14 cellular contexts compared by ENCODE assay signal in genomic region chr3:71442648-71443047, GRCh38.
DNase-seq lines count a peak whose midpoint lies in the region; ATAC-seq and TF ChIP-seq lines count a peak whose summit lies in the region.
"Had no signal": no experiment of that assay in that cellular context is flagged by ENCODE, and none has a peak within 500 bp of the region (broad histone marks: within the 10 kb centered on the region; RNA-seq: fewer than 3 reads in every experiment).

No MANE protein-coding gene starts in this region.

- H3K27me3 ChIP-seq in OCI-LY1 (ENCODE audit: insufficient read depth, low read length) (no peaks in the 10 kb centered on the region), gastroesophageal sphincter (no peaks in the 10 kb centered on the region)

- 0 out of 2 replicates have a peak, but pooled peaks cover 3% of the 10 kb centered on the region for H3F3A ChIP-seq in OCI-LY1 (ENCODE audit: insufficient read depth, low read length)

- H4K20me1 ChIP-seq in OCI-LY1 (ENCODE audit: insufficient read depth, low read length): no peaks in the 10 kb centered on the region

- peak overlapping the region; percentile 71 for H3K9ac ChIP-seq in OCI-LY1 (ENCODE audit: low read length)

- H3K27ac ChIP-seq in OCI-LY1 (ENCODE audit: low read depth, low read length, poor library complexity, severe bottlenecking): peak overlapping the region; percentile 97
- H3K27ac ChIP-seq in gastroesophageal sphincter: peak overlapping the region in 1 of 4 donors; percentile 23

- peaks cover 16% of the 10 kb centered on the region for H3K36me3 Mint-ChIP-seq in activated CD4-positive, alpha-beta T cell treated with anti-CD3 and anti-CD28 coated beads for 36 hours (ENCODE audit: low read depth)
- H3K36me3 Mint-ChIP-seq in central memory CD8-positive, alpha-beta T cell (ENCODE audit: insufficient read depth): peaks cover 21% of the 10 kb centered on the region
- H3K36me3 Mint-ChIP-seq in stimulated activated memory B cell treated with anti-CD40 and anti-IgM and Interleukin-4, amounts not matched to agents 10 μg/mL and 1 μg/mL and 100 μg/mL, for 72 hours: no peaks in the 10 kb centered on the region

- peaks cover 97% of the 10 kb centered on the region for H3K4me1 Mint-ChIP-seq in activated CD4-positive, alpha-beta T cell treated with anti-CD3 and anti-CD28 coated beads for 36 hours
- peaks cover 90% of the 10 kb centered on the region for H3K4me1 Mint-ChIP-seq in central memory CD8-positive, alpha-beta T cell
- H3K4me1 Mint-ChIP-seq in stimulated activated memory B cell treated with anti-CD40 and anti-IgM and Interleukin-4, amounts not matched to agents 10 μg/mL and 1 μg/mL and 100 μg/mL, for 72 hours: peaks cover 75% of the 10 kb centered on the region

- no peak overlapping the region for H2AFZ ChIP-seq in OCI-LY1 (ENCODE audit: low read length)

- H3K79me2 ChIP-seq in OCI-LY1 (ENCODE audit: insufficient read depth, low read length): peaks cover 14% of the 10 kb centered on the region

- H3K4me3 Mint-ChIP-seq in activated CD4-positive, alpha-beta T cell treated with anti-CD3 and anti-CD28 coated beads for 36 hours: peak overlapping the region; percentile 62
- H3K4me3 Mint-ChIP-seq in central memory CD8-positive, alpha-beta T cell: peak overlapping the region; percentile 58
- peak overlapping the region; percentile 62 for H3K4me3 Mint-ChIP-seq in stimulated activated memory B cell treated with anti-CD40 and anti-IgM and Interleukin-4, amounts not matched to agents 10 μg/mL and 1 μg/mL and 100 μg/mL, for 72 hours

- peak overlapping the region; percentile 96 for H3K27ac Mint-ChIP-seq in activated CD4-positive, alpha-beta T cell treated with anti-CD3 and anti-CD28 coated beads for 36 hours
- H3K27ac Mint-ChIP-seq in central memory CD8-positive, alpha-beta T cell (ENCODE audit: low read depth): peak overlapping the region; percentile 97
- peak overlapping the region; percentile 96 for H3K27ac Mint-ChIP-seq in stimulated activated memory B cell treated with anti-CD40 and anti-IgM and Interleukin-4, amounts not matched to agents 10 μg/mL and 1 μg/mL and 100 μg/mL, for 72 hours

- CTCF ChIA-PET in activated CD4-positive, alpha-beta T cell treated with anti-CD3 and anti-CD28 coated beads for 36 hours (lab: Charles Lee): interaction anchor here (0.9 to 1.9 kb wide), 6 partner anchors 8 to 143 kb away, joined by 3 to 5 read pairs (median 4); no protein-coding TSS in a partner anchor

- H3K4me1 ChIP-seq in OCI-LY1 (ENCODE audit: insufficient read depth, low read length, severe bottlenecking) (peaks cover 81% of the 10 kb centered on the region), gastroesophageal sphincter (peaks cover 0 to 77% (median 17%) of the 10 kb centered on the region in 3 donors)

- ATAC-seq in activated CD4-positive, alpha-beta T cell treated with anti-CD3 and anti-CD28 coated beads for 36 hours: no peak
- no peak for ATAC-seq in central memory CD8-positive, alpha-beta T cell (replicated peaks; ENCODE audit: extremely low read depth, poor library complexity, severe bottlenecking)
- ATAC-seq in stimulated activated memory B cell treated with anti-CD40 and anti-IgM and Interleukin-4, amounts not matched to agents 10 μg/mL and 1 μg/mL and 100 μg/mL, for 72 hours: peak; percentile 2
- ATAC-seq in gastroesophageal sphincter (no peak), GM19455 (IDR thresholded peaks at IDR 0.05; ENCODE audit: unreplicated experiment) (no peak)

- DNase-seq in activated CD4-positive, alpha-beta T cell treated with anti-CD3 and anti-CD28 coated beads for 36 hours: no peak
- DNase-seq in activated CD4-positive, alpha-beta T cell treated with anti-CD3 and anti-CD28 coated beads, Interleukin-2, amount 50 U/mL, for 4 hours: no peak
- no peak for DNase-seq in central memory CD8-positive, alpha-beta T cell (ENCODE audit: low spot score in 2 of 2)
- DNase-seq in activated CD4-positive, CD25-positive, alpha-beta regulatory T cell (lab: John Stamatoyannopoulos, UW): no peak
- DNase-seq: activated CD8-positive, alpha-beta memory T cell treated with anti-CD3 and anti-CD28 coated beads, Interleukin-2, amount 50 U/mL, for 4 hours; aorta; hippocampal formation; NCI-H2029 treated with DMSO at 0.1 percent for 48 hours; Right ventricle myocardium superior; stimulated activated CD4-positive, alpha-beta T cell treated with anti-CD3 and anti-CD28 coated beads, Interleukin-1b, Interleukin-23, amount 100 ng/mL, for 48 hours had no signal

- intact Hi-C loops in activated CD4-positive, alpha-beta T cell treated with anti-CD3 and anti-CD28 coated beads for 36 hours (cut with DNase I, micrococcal nuclease): loop anchor here (5.0 kb wide), 2 partner anchors 50 to 140 kb away; partner anchors contain the start of gene FOXP1 (in 1 of the 2)

- TF ChIP-seq EP300 in gastroesophageal sphincter (IDR thresholded peaks at IDR 0.05): no peak

- no peak for TF ChIP-seq CTCF in OCI-LY1 (IDR thresholded peaks at IDR 0.05; ENCODE audit: low read length)
- TF ChIP-seq CTCF in gastroesophageal sphincter (IDR thresholded peaks at IDR 0.05): no peak

- no peaks in the 10 kb centered on the region for H3K27me3 Mint-ChIP-seq in activated CD4-positive, alpha-beta T cell treated with anti-CD3 and anti-CD28 coated beads for 36 hours
- H3K27me3 Mint-ChIP-seq in central memory CD8-positive, alpha-beta T cell: no peaks in the 10 kb centered on the region
- H3K27me3 Mint-ChIP-seq in stimulated activated memory B cell treated with anti-CD40 and anti-IgM and Interleukin-4, amounts not matched to agents 10 μg/mL and 1 μg/mL and 100 μg/mL, for 72 hours: no peaks in the 10 kb centered on the region

- H3K9me3 ChIP-seq in OCI-LY1 (ENCODE audit: low read length) (no peaks in the 10 kb centered on the region), gastroesophageal sphincter (no peaks in the 10 kb centered on the region)

- no peak for TF ChIP-seq POLR2A in gastroesophageal sphincter (IDR thresholded peaks at IDR 0.05)

- peak overlapping the region; percentile 69 for H3K4me2 ChIP-seq in OCI-LY1 (ENCODE audit: low read length)

- no peaks in the 10 kb centered on the region for H3K9me2 ChIP-seq in OCI-LY1 (ENCODE audit: low read depth, low read length)

- H3K9me3 Mint-ChIP-seq in activated CD4-positive, alpha-beta T cell treated with anti-CD3 and anti-CD28 coated beads for 36 hours (ENCODE audit: low read depth): no peaks in the 10 kb centered on the region
- H3K9me3 Mint-ChIP-seq in central memory CD8-positive, alpha-beta T cell: no peaks in the 10 kb centered on the region
- H3K9me3 Mint-ChIP-seq in stimulated activated memory B cell treated with anti-CD40 and anti-IgM and Interleukin-4, amounts not matched to agents 10 μg/mL and 1 μg/mL and 100 μg/mL, for 72 hours: no peaks in the 10 kb centered on the region

- POLR2A ChIA-PET in activated CD4-positive, alpha-beta T cell treated with anti-CD3 and anti-CD28 coated beads for 36 hours (lab: Charles Lee): interaction anchor here (0.6 kb wide), 1 partner anchor 37 kb away, joined by 4 read pairs; no protein-coding TSS in a partner anchor

- H3K36me3 ChIP-seq in OCI-LY1 (ENCODE audit: insufficient read depth, low read length) (peaks cover 3% of the 10 kb centered on the region; the same call in 1 of the 2 replicates), gastroesophageal sphincter (no peaks in the 10 kb centered on the region)

- 93% methylated on average over 5 of the region's 5 CpGs for WGBS in gastroesophageal sphincter (ENCODE audit: low coverage in 1 of 2), 2 donors

- H3K4me3 ChIP-seq in OCI-LY1 (ENCODE audit: low read depth, low read length, poor library complexity, severe bottlenecking) (peak overlapping the region; percentile 52), gastroesophageal sphincter (no peak overlapping the region)
